Comparison of ENCODE assay signal across 1 cellular context in genomic region chr12:6363010-6363329, GRCh38.
TF ChIP-seq lines count a peak whose summit lies in the region.

No MANE protein-coding gene starts in this region.

TF ChIP-seq in endothelial cell of umbilical vein, 7 proteins besides CTCF, POLR2A, EP300 and RAD21 (continued from another document):
- no peak for TF ChIP-seq MAX (IDR thresholded peaks at IDR 0.05; ENCODE audit: insufficient read depth, insufficient read length)
- no peak for TF ChIP-seq FOS (IDR thresholded peaks at IDR 0.05; ENCODE audit: borderline replicate concordance, insufficient read depth, low read length)
- no peak for TF ChIP-seq MYC (IDR thresholded peaks at IDR 0.05; ENCODE audit: low read depth, low read length)
- TF ChIP-seq GATA2 (IDR thresholded peaks at IDR 0.05; ENCODE audit: insufficient read depth, insufficient read length, low read depth, low read length) = no peak
- TF ChIP-seq EZH2 (IDR thresholded peaks at IDR 0.05; ENCODE audit: borderline replicate concordance, low read depth, low read length, severe bottlenecking) = no peak
- TF ChIP-seq POLR2AphosphoS5 (IDR thresholded peaks at IDR 0.05; ENCODE audit: insufficient read depth, low read depth, low read length) = no peak
